21 cellular contexts compared by ENCODE assay signal in genomic region chr4:132572210-132572609, GRCh38.
DNase-seq lines count a peak whose midpoint lies in the region; ATAC-seq and TF ChIP-seq lines count a peak whose summit lies in the region.
"Had no signal": no experiment of that assay in that cellular context is flagged by ENCODE, and none has a peak within 500 bp of the region (broad histone marks: within the 10 kb centered on the region; RNA-seq: fewer than 3 reads in every experiment).

No MANE protein-coding gene starts in this region.

- intact Hi-C loops in activated CD4-positive, alpha-beta memory T cell treated with anti-CD3 and anti-CD28 coated beads for 36 hours (cut with micrococcal nuclease): no loop called here
- intact Hi-C loops in OCI-LY7 (cut with micrococcal nuclease; ENCODE audit: unreplicated experiment): no loop called here

- H3K9me3 ChIP-seq in fibroblast of lung (ENCODE audit: control insufficient read depth, insufficient read depth, low read depth, low read length) (no peaks in the 10 kb centered on the region), OCI-LY7 (ENCODE audit: low read length) (peaks cover 8% of the 10 kb centered on the region; the same call in 1 of the 2 replicates)

- no peaks in the 10 kb centered on the region for H3F3A ChIP-seq in GM23338 (replicated peaks; ENCODE audit: low read depth)

- H3K4me1 Mint-ChIP-seq in GM23338: no peaks in the 10 kb centered on the region
- no peaks in the 10 kb centered on the region for H3K4me1 Mint-ChIP-seq in activated CD4-positive, alpha-beta memory T cell treated with anti-CD3 and anti-CD28 coated beads for 36 hours (ENCODE audit: low read depth)
- H3K4me1 Mint-ChIP-seq: CD8-positive, alpha-beta memory T cell had no signal

- DNase-seq in GM23338 (ENCODE audit: low spot score) (peak; percentile 16), SK-MEL-5 (ENCODE audit: low read depth, low spot score) (peak; percentile 65), fibroblast of lung (ENCODE audit: low read depth in 2 of 2) (peak; percentile 49 to 96), non-pigmented ciliary epithelial cell (ENCODE audit: low read depth) (peak; percentile 32), medulla oblongata (ENCODE audit: extremely low spot score) (no peak), OCI-LY7 (ENCODE audit: low spot score) (no peak), NCI-H2196 (lab: John Stamatoyannopoulos, UW; ENCODE audit: unreplicated experiment) (no peak)
- DNase-seq in activated CD4-positive, alpha-beta memory T cell treated with anti-CD3 and anti-CD28 coated beads for 36 hours: no peak
- DNase-seq: CD8-positive, alpha-beta memory T cell; cerebellar nuclear complex; DMS79 treated with DMSO at 0.1 percent for 48 hours; effector memory CD8-positive, alpha-beta T cell; H7; NCI-H1048; NCI-H2081 treated with DMSO at 0.1 percent for 48 hours; NCI-H526; SHP77; stimulated activated CD4-positive, alpha-beta T cell treated with anti-CD3 and anti-CD28 coated beads, Interleukin-2, amount 100 ng/mL, for 24 hours; T-helper 2 cell had no signal

- POLR2A ChIA-PET in activated CD4-positive, alpha-beta memory T cell treated with anti-CD3 and anti-CD28 coated beads for 36 hours (lab: Charles Lee): no interaction called here
- POLR2A ChIA-PET in OCI-LY7 (lab: Charles Lee): interaction anchor here (0.7 kb wide), 1 partner anchor 1722 kb away, joined by 3 read pairs; no protein-coding TSS in a partner anchor

- H3K27ac Mint-ChIP-seq in GM23338: no peak overlapping the region
- H3K27ac Mint-ChIP-seq in activated CD4-positive, alpha-beta memory T cell treated with anti-CD3 and anti-CD28 coated beads for 36 hours: no peak overlapping the region
- H3K27ac Mint-ChIP-seq: activated T-helper 1 cell treated with anti-CD3 and anti-CD28 coated beads, Interleukin-12 subunit alpha, Interleukin-12 subunit beta, Interleukin-2, Interleukin-4 antibody, amounts not matched to agents 30 ng/mL and 10 ng/mL and 1 ng/mL, durations not matched to agents 14 hours and 24 hours and 36 hours; CD8-positive, alpha-beta memory T cell; effector memory CD8-positive, alpha-beta T cell had no signal

- H3K27me3 Mint-ChIP-seq in GM23338 (ENCODE audit: insufficient read depth, low read depth, poor library complexity): no peaks in the 10 kb centered on the region
- H3K27me3 Mint-ChIP-seq in activated CD4-positive, alpha-beta memory T cell treated with anti-CD3 and anti-CD28 coated beads for 36 hours: no peaks in the 10 kb centered on the region
- H3K27me3 Mint-ChIP-seq: CD8-positive, alpha-beta memory T cell; effector memory CD8-positive, alpha-beta T cell had no signal

- no TSS peak for BruUV-seq in OCI-LY7 (replicated peaks; lab: Mats Ljungman, UMichigan)

- H3K36me3 ChIP-seq in GM23338 (ENCODE audit: insufficient read depth) (no peaks in the 10 kb centered on the region), fibroblast of lung (ENCODE audit: control insufficient read depth, insufficient read depth, low read length) (no peaks in the 10 kb centered on the region), OCI-LY7 (ENCODE audit: insufficient read depth, low read length) (no peaks in the 10 kb centered on the region)

- no peaks in the 10 kb centered on the region; the same call in 2 of the 3 replicates for H3K9me3 Mint-ChIP-seq in GM23338
- H3K9me3 Mint-ChIP-seq in activated CD4-positive, alpha-beta memory T cell treated with anti-CD3 and anti-CD28 coated beads for 36 hours: peaks cover 10% of the 10 kb centered on the region

- H4K20me1 ChIP-seq in GM23338 (replicated peaks; ENCODE audit: insufficient read depth) (no peaks in the 10 kb centered on the region), fibroblast of lung (ENCODE audit: control insufficient read depth, extremely low read depth, insufficient read depth, low read length) (no peaks in the 10 kb centered on the region), OCI-LY7 (ENCODE audit: insufficient read depth, low read length) (no peaks in the 10 kb centered on the region)

- H3K4me3 ChIP-seq in GM23338: no peak overlapping the region
- H3K4me3 ChIP-seq in fibroblast of lung (replicated peaks in 1 of 4; ENCODE audit: control extremely low read depth in 1 of 4, insufficient read depth in 1 of 4, low read depth in 3 of 4, low read length in 4 of 4): no peak overlapping the region
- no peak overlapping the region for H3K4me3 ChIP-seq in OCI-LY7 (ENCODE audit: low read depth, low read length, poor library complexity, severe bottlenecking)
- H3K4me3 ChIP-seq: K562 had no signal

- ATAC-seq in GM23338: no peak
- ATAC-seq: effector memory CD8-positive, alpha-beta T cell; K562 had no signal

- H2AFZ ChIP-seq in GM23338: no peak overlapping the region
- no peak overlapping the region for H2AFZ ChIP-seq in fibroblast of lung (ENCODE audit: low read length)
- no peak overlapping the region for H2AFZ ChIP-seq in OCI-LY7 (ENCODE audit: low read length)

- H3K36me3 Mint-ChIP-seq in GM23338 (ENCODE audit: low read depth): no peaks in the 10 kb centered on the region
- no peaks in the 10 kb centered on the region for H3K36me3 Mint-ChIP-seq in activated CD4-positive, alpha-beta memory T cell treated with anti-CD3 and anti-CD28 coated beads for 36 hours
- H3K36me3 Mint-ChIP-seq: CD8-positive, alpha-beta memory T cell had no signal

- CTCF ChIA-PET in activated CD4-positive, alpha-beta memory T cell treated with anti-CD3 and anti-CD28 coated beads for 36 hours (lab: Charles Lee): no interaction called here
- CTCF ChIA-PET in OCI-LY7 (lab: Charles Lee; ENCODE audit: unreplicated experiment): no interaction called here

- H3K27ac ChIP-seq in GM23338 (ENCODE audit: low read depth) (no peak overlapping the region), fibroblast of lung (ENCODE audit: insufficient read depth, low read length) (no peak overlapping the region), OCI-LY7 (ENCODE audit: low read depth, low read length, poor library complexity, severe bottlenecking) (no peak overlapping the region)

- in situ Hi-C loops in SK-MEL-5 (cut with HindIII; ENCODE audit: low pct_unique_long_range_greater_than_20kb, low sequenced_read_pairs): no loop called here

- no peaks in the 10 kb centered on the region for H3K79me2 ChIP-seq in GM23338 (replicated peaks; ENCODE audit: insufficient read depth)
- H3K79me2 ChIP-seq in fibroblast of lung (ENCODE audit: control insufficient read depth, insufficient read depth, low read length): no peaks in the 10 kb centered on the region
- no peaks in the 10 kb centered on the region for H3K79me2 ChIP-seq in OCI-LY7 (ENCODE audit: insufficient read depth, low read depth, low read length)

- H3K4me2 ChIP-seq in GM23338 (no peak overlapping the region), fibroblast of lung (ENCODE audit: extremely low read depth, insufficient read depth, low read length) (no peak overlapping the region), OCI-LY7 (ENCODE audit: low read length) (no peak overlapping the region)

- no peak overlapping the region for H3K4me3 Mint-ChIP-seq in GM23338
- no peak overlapping the region for H3K4me3 Mint-ChIP-seq in activated CD4-positive, alpha-beta memory T cell treated with anti-CD3 and anti-CD28 coated beads for 36 hours
- H3K4me3 Mint-ChIP-seq: activated T-helper 1 cell treated with anti-CD3 and anti-CD28 coated beads, Interleukin-12 subunit alpha, Interleukin-12 subunit beta, Interleukin-2, Interleukin-4 antibody, amounts not matched to agents 30 ng/mL and 10 ng/mL and 1 ng/mL, durations not matched to agents 14 hours and 24 hours and 36 hours; CD8-positive, alpha-beta memory T cell; effector memory CD8-positive, alpha-beta T cell had no signal

- no peaks in the 10 kb centered on the region for H3K9me2 ChIP-seq in GM23338 (ENCODE audit: insufficient read depth)
- H3K9me2 ChIP-seq in OCI-LY7 (ENCODE audit: insufficient read depth, low read length): no peaks in the 10 kb centered on the region

- no peaks in the 10 kb centered on the region for H3K27me3 ChIP-seq in GM23338 (ENCODE audit: insufficient read depth)
- H3K27me3 ChIP-seq in fibroblast of lung (ENCODE audit: control insufficient read depth, insufficient read depth, low read length): no peaks in the 10 kb centered on the region

- H3K9ac ChIP-seq in fibroblast of lung (ENCODE audit: insufficient read depth, low read length): no peak overlapping the region

- no peaks in the 10 kb centered on the region for H3K4me1 ChIP-seq in GM23338 (ENCODE audit: insufficient read depth)
- no peaks in the 10 kb centered on the region for H3K4me1 ChIP-seq in fibroblast of lung (ENCODE audit: control insufficient read depth, extremely low read depth, insufficient read depth, low read length)
- H3K4me1 ChIP-seq in OCI-LY7 (ENCODE audit: insufficient read depth, low read length, poor library complexity, severe bottlenecking): no peaks in the 10 kb centered on the region

- TF ChIP-seq CTCF in GM23338 (conservative IDR thresholded peaks at IDR 0.05; ENCODE audit: low read depth in 2 of 2) (0 out of 4 replicates have a peak, but pooled peaks of 1 of the 2 experiments have one; percentile 0), fibroblast of lung (conservative IDR thresholded peaks at IDR 0.05 in 1 of 2, IDR thresholded peaks at IDR 0.05 in 1 of 2; ENCODE audit: low read depth in 1 of 2, low read length in 2 of 2) (no peak), OCI-LY7 (conservative IDR thresholded peaks at IDR 0.05; ENCODE audit: low read length) (no peak)

TF ChIP-seq in GM23338, 12 proteins besides CTCF, POLR2A, EP300 and RAD21 (continues in another document):
- TF ChIP-seq NANOG (IDR thresholded peaks at IDR 0.05; ENCODE audit: borderline replicate concordance): no peak
- no peak for TF ChIP-seq ZNF114 (CRISPR knock-in tag; IDR thresholded peaks at IDR 0.05)

Comparison
In these comparisons a context has a peak if more than half of its experiments do, and no peak if none do; other contexts are left out.
1. DNase-seq: peak in GM23338 (single experiment), SK-MEL-5 (single experiment), fibroblast of lung (2 of 2) and non-pigmented ciliary epithelial cell (single experiment); none in activated CD4-positive, alpha-beta memory T cell treated with anti-CD3 and anti-CD28 coated beads for 36 hours (single experiment), medulla oblongata (single experiment), OCI-LY7 (single experiment) and NCI-H2196 (single experiment).